ENCODE assay signal across 14 cellular contexts in the genomic region with DNA sequence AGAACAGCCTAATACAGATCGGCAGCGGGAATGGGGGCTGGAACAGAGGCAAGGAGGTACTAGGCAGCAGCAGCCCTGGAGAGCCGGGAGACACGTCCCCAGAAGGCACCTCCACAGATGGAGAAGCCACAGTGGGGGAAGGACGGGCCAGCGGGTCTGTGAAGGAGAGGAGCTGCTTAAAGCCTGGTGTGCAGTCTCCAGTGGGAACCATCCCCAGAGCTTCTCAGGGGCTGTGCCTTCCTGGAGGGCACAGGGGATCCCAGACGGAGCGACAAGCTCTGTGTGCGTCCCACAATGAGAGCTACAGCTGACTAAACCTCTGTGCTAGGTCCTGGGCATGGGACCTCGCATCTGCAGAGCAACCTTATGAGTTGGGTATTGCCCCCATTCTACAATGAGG. TPM values are rescaled to one million over a fixed set of nuclear protein-coding genes. Genes with fewer than 3 reads are reported as not detected.
DNase-seq lines count a peak whose midpoint lies in the region; ATAC-seq and TF ChIP-seq lines count a peak whose summit lies in the region.
"Had no signal": no experiment of that assay in that cellular context is flagged by ENCODE, and none has a peak within 500 bp of the region (broad histone marks: within the 10 kb centered on the region; RNA-seq: fewer than 3 reads in every experiment).

No MANE protein-coding gene starts in this region.

- H3K4me3 Mint-ChIP-seq in CD4-positive, CD25-positive, alpha-beta regulatory T cell: peak overlapping the region in 1 of 4 donors; percentile 84
- no peak overlapping the region for H3K4me3 Mint-ChIP-seq in Calu3 (ENCODE audit: low read depth, unreplicated experiment)
- H3K4me3 Mint-ChIP-seq in activated naive CD8-positive, alpha-beta T cell treated with anti-CD3 and anti-CD28 coated beads, Interleukin-2, amount 50 U/mL, for 24 hours: no peak overlapping the region
- no peak overlapping the region for H3K4me3 Mint-ChIP-seq in naive thymus-derived CD4-positive, alpha-beta T cell

- H3K27ac ChIP-seq in CD4-positive, CD25-positive, alpha-beta regulatory T cell (ENCODE audit: insufficient read depth, low read length, poor library complexity, severe bottlenecking): no peak overlapping the region
- H3K27ac ChIP-seq in naive thymus-derived CD4-positive, alpha-beta T cell (ENCODE audit: low read depth, low read length): no peak overlapping the region
- H3K27ac ChIP-seq: brain microvascular endothelial cell, ovary, upper lobe of left lung had no signal

- peaks cover 74% of the 10 kb centered on the region for H3K36me3 Mint-ChIP-seq in CD4-positive, CD25-positive, alpha-beta regulatory T cell
- H3K36me3 Mint-ChIP-seq in Calu3 (ENCODE audit: insufficient read depth, unreplicated experiment): peaks cover 100% of the 10 kb centered on the region
- H3K36me3 Mint-ChIP-seq in activated naive CD8-positive, alpha-beta T cell treated with anti-CD3 and anti-CD28 coated beads, Interleukin-2, amount 50 U/mL, for 24 hours (ENCODE audit: low read depth): peaks cover 76% of the 10 kb centered on the region
- peaks cover 19 to 73% (median 37%) of the 10 kb centered on the region in 5 donors for H3K36me3 Mint-ChIP-seq in naive thymus-derived CD4-positive, alpha-beta T cell

- peaks cover 96% of the 10 kb centered on the region for H3K36me3 ChIP-seq in CD4-positive, CD25-positive, alpha-beta regulatory T cell (ENCODE audit: control insufficient read depth, insufficient read depth, low read length)
- peaks cover 38 to 90% (median 42%) of the 10 kb centered on the region in 3 experiments for H3K36me3 ChIP-seq in naive thymus-derived CD4-positive, alpha-beta T cell (ENCODE audit: control insufficient read depth in 2 of 3, insufficient read depth in 3 of 3, low read length in 3 of 3)
- H3K36me3 ChIP-seq: ovary had no signal

- TF ChIP-seq CTCF in Calu3 (IDR thresholded peaks at IDR 0.05; ENCODE audit: unreplicated experiment): no peak
- no peak for TF ChIP-seq CTCF in GM13976 (IDR thresholded peaks at IDR 0.05; ENCODE audit: borderline replicate concordance, control extremely low read depth, extremely low read depth, insufficient read depth, missing control alignments)

- POLR2A ChIA-PET in naive thymus-derived CD4-positive, alpha-beta T cell (lab: Charles Lee): interaction anchor here (1.0 kb wide), 2 partner anchors 101 kb away, joined by 3 to 4 read pairs; no protein-coding TSS in a partner anchor

- peaks cover 12% of the 10 kb centered on the region for H3K4me1 ChIP-seq in CD4-positive, CD25-positive, alpha-beta regulatory T cell (ENCODE audit: control insufficient read depth, insufficient read depth, low read length, poor library complexity, severe bottlenecking)
- H3K4me1 ChIP-seq in naive thymus-derived CD4-positive, alpha-beta T cell (ENCODE audit: control insufficient read depth in 2 of 2, insufficient read depth in 2 of 2, low read length in 2 of 2): peaks cover 12 to 33% of the 10 kb centered on the region in 2 donors

- H3K27me3 Mint-ChIP-seq in CD4-positive, CD25-positive, alpha-beta regulatory T cell: peaks cover 4% of the 10 kb centered on the region
- no peaks in the 10 kb centered on the region for H3K27me3 Mint-ChIP-seq in Calu3 (ENCODE audit: unreplicated experiment)
- H3K27me3 Mint-ChIP-seq in activated naive CD8-positive, alpha-beta T cell treated with anti-CD3 and anti-CD28 coated beads, Interleukin-2, amount 50 U/mL, for 24 hours: no peaks in the 10 kb centered on the region
- no peaks in the 10 kb centered on the region for H3K27me3 Mint-ChIP-seq in naive thymus-derived CD4-positive, alpha-beta T cell

- CTCF ChIA-PET in Calu3 (lab: Charles Lee): no interaction called here
- CTCF ChIA-PET in naive thymus-derived CD4-positive, alpha-beta T cell (lab: Charles Lee): no interaction called here

- intact Hi-C loops in Calu3 (cut with micrococcal nuclease; ENCODE audit: unreplicated experiment): no loop called here
- intact Hi-C loops in naive thymus-derived CD4-positive, alpha-beta T cell (cut with micrococcal nuclease): no loop called here

- no peak for ATAC-seq in CD4-positive, CD25-positive, alpha-beta regulatory T cell (ENCODE audit: low read depth in 2 of 2)
- ATAC-seq in activated naive CD8-positive, alpha-beta T cell treated with anti-CD3 and anti-CD28 coated beads, Interleukin-2, amount 50 U/mL, for 24 hours: no peak
- no peak for ATAC-seq in naive thymus-derived CD4-positive, alpha-beta T cell
- no peak for ATAC-seq in GM18909 (IDR thresholded peaks at IDR 0.05; ENCODE audit: poor library complexity, unreplicated experiment)

- peak overlapping the region in 2 of 3 donors; percentile 44 to 60 for H3K27ac Mint-ChIP-seq in CD4-positive, CD25-positive, alpha-beta regulatory T cell
- peak overlapping the region; percentile 77 for H3K27ac Mint-ChIP-seq in Calu3 (ENCODE audit: unreplicated experiment)
- peak overlapping the region; percentile 68 for H3K27ac Mint-ChIP-seq in activated naive CD8-positive, alpha-beta T cell treated with anti-CD3 and anti-CD28 coated beads, Interleukin-2, amount 50 U/mL, for 24 hours
- H3K27ac Mint-ChIP-seq in naive thymus-derived CD4-positive, alpha-beta T cell: peak overlapping the region in 8 of 9 donors; percentile 11 to 88 (median 66)

- in situ Hi-C loops in GM13976 (cut with MboI; ENCODE audit: low sequenced_read_pairs, unreplicated experiment): no loop called here

- H3K4me1 Mint-ChIP-seq in CD4-positive, CD25-positive, alpha-beta regulatory T cell: peaks cover 7 to 32% (median 14%) of the 10 kb centered on the region in 4 donors
- peaks cover 69% of the 10 kb centered on the region for H3K4me1 Mint-ChIP-seq in Calu3 (ENCODE audit: low read depth, unreplicated experiment)
- peaks cover 38% of the 10 kb centered on the region for H3K4me1 Mint-ChIP-seq in activated naive CD8-positive, alpha-beta T cell treated with anti-CD3 and anti-CD28 coated beads, Interleukin-2, amount 50 U/mL, for 24 hours
- H3K4me1 Mint-ChIP-seq in naive thymus-derived CD4-positive, alpha-beta T cell: peaks cover 25 to 40% (median 33%) of the 10 kb centered on the region in 7 donors

- H3K27me3 ChIP-seq in CD4-positive, CD25-positive, alpha-beta regulatory T cell (ENCODE audit: control insufficient read depth, insufficient read depth, low read length): no peaks in the 10 kb centered on the region
- H3K27me3 ChIP-seq in naive thymus-derived CD4-positive, alpha-beta T cell (ENCODE audit: control insufficient read depth in 2 of 2, insufficient read depth in 2 of 2, low read length in 2 of 2): no peaks in the 10 kb centered on the region
- H3K27me3 ChIP-seq: brain microvascular endothelial cell, ovary, upper lobe of left lung had no signal

- no peak overlapping the region for H3K4me3 ChIP-seq in CD4-positive, CD25-positive, alpha-beta regulatory T cell (ENCODE audit: low read depth, low read length)
- H3K4me3 ChIP-seq in naive thymus-derived CD4-positive, alpha-beta T cell (ENCODE audit: low read length): no peak overlapping the region
- H3K4me3 ChIP-seq: ovary, upper lobe of left lung had no signal

- BruUV-seq in Calu3 (replicated peaks; lab: Mats Ljungman, UMichigan): no TSS peak

- no peaks in the 10 kb centered on the region for H3K9me3 ChIP-seq in CD4-positive, CD25-positive, alpha-beta regulatory T cell (ENCODE audit: control insufficient read depth in 2 of 2, low read length in 2 of 2)
- H3K9me3 ChIP-seq in naive thymus-derived CD4-positive, alpha-beta T cell (ENCODE audit: control insufficient read depth in 2 of 3, low read length in 3 of 3): no peaks in the 10 kb centered on the region
- H3K9me3 ChIP-seq: ovary, upper lobe of left lung had no signal

- H3K9me3 Mint-ChIP-seq in CD4-positive, CD25-positive, alpha-beta regulatory T cell: peaks cover 0 to 13% (median 0%) of the 10 kb centered on the region in 7 donors
- H3K9me3 Mint-ChIP-seq in Calu3 (ENCODE audit: low read depth, unreplicated experiment): no peaks in the 10 kb centered on the region
- no peaks in the 10 kb centered on the region for H3K9me3 Mint-ChIP-seq in activated naive CD8-positive, alpha-beta T cell treated with anti-CD3 and anti-CD28 coated beads, Interleukin-2, amount 50 U/mL, for 24 hours
- H3K9me3 Mint-ChIP-seq in naive thymus-derived CD4-positive, alpha-beta T cell: no peaks in the 10 kb centered on the region

- DNase-seq in CD4-positive, CD25-positive, alpha-beta regulatory T cell: no peak
- DNase-seq in Calu3: no peak
- DNase-seq in activated naive CD8-positive, alpha-beta T cell treated with anti-CD3 and anti-CD28 coated beads, Interleukin-2, amount 50 U/mL, for 24 hours: no peak
- no peak for DNase-seq in naive thymus-derived CD4-positive, alpha-beta T cell
- no peak for DNase-seq in NAMALWA (ENCODE audit: low spot score)
- DNase-seq in GM13976 (ENCODE audit: low spot score): no peak
- DNase-seq in NCI-H2171 treated with DMSO at 0.1 percent for 48 hours (lab: John Stamatoyannopoulos, UW): no peak
- DNase-seq: brain microvascular endothelial cell, NCI-H2081, NCI-H524 treated with DMSO at 0.1 percent for 48 hours, T1000 had no signal

RNA-seq across cellular contexts. Expression of gene EZR, which starts 50.8 kb away (rescaled TPM):
- 559 TPM for total RNA-seq in CD4-positive, CD25-positive, alpha-beta regulatory T cell
- polyA plus RNA-seq in CD4-positive, CD25-positive, alpha-beta regulatory T cell: 100 to 1,000 TPM; 310 to 497 (median 365) TPM
- 935 and 954 TPM in 2 replicates for total RNA-seq in Calu3 (2022)
- 100 to 1,000 TPM; 132 to 201 (median 163) TPM for total RNA-seq in naive thymus-derived CD4-positive, alpha-beta T cell
- polyA plus RNA-seq in naive thymus-derived CD4-positive, alpha-beta T cell: 100 to 1,000 TPM; 115 to 140 TPM
